ENCODE assay signal across 9 cellular contexts in genomic region chr12:50050410-50051280, GRCh38. TPM values are rescaled to one million over a fixed set of nuclear protein-coding genes. Genes with fewer than 3 reads are reported as not detected.
DNase-seq lines count a peak whose midpoint lies in the region; ATAC-seq, FAIRE-seq and TF ChIP-seq lines count a peak whose summit lies in the region.
"Had no signal": no experiment of that assay in that cellular context is flagged by ENCODE, and none has a peak within 500 bp of the region (broad histone marks: within the 10 kb centered on the region; RNA-seq: fewer than 3 reads in every experiment).

No MANE protein-coding gene starts in this region.

- H3K4me3 ChIP-seq in bronchial epithelial cell (ENCODE audit: low read depth, low read length) (peak overlapping the region; percentile 32), MM.1S (ENCODE audit: low read length) (no peak overlapping the region)
- H3K4me3 ChIP-seq: BLaER1 had no signal

- H3K4me1 Mint-ChIP-seq in type B pancreatic cell (ENCODE audit: unreplicated experiment) = peaks cover 11% of the 10 kb centered on the region

- H3K9ac ChIP-seq in MM.1S (ENCODE audit: low read length) = no peak overlapping the region
- H3K9ac ChIP-seq: BLaER1 had no signal

- peak overlapping the region; percentile 80 for H3K4me3 Mint-ChIP-seq in type B pancreatic cell

- no peaks in the 10 kb centered on the region for H3K9me2 ChIP-seq in MM.1S (replicated peaks; ENCODE audit: insufficient read depth, low read length)

- H3K79me2 ChIP-seq in MM.1S (ENCODE audit: low read length) = no peaks in the 10 kb centered on the region

- H3K36me3 Mint-ChIP-seq in type B pancreatic cell = no peaks in the 10 kb centered on the region
- no peaks in the 10 kb centered on the region for H3K36me3 Mint-ChIP-seq in activated naive CD4-positive, alpha-beta T cell treated with anti-CD3 and anti-CD28 coated beads, Interleukin-2, amount 50 U/mL, for 72 hours

- no peaks in the 10 kb centered on the region for H3K9me3 ChIP-seq in MM.1S (replicated peaks; ENCODE audit: insufficient read depth, low read length)
- H3K9me3 ChIP-seq: BLaER1 had no signal

- no peak overlapping the region for H3K27ac Mint-ChIP-seq in type B pancreatic cell
- no peak overlapping the region for H3K27ac Mint-ChIP-seq in activated naive CD4-positive, alpha-beta T cell treated with anti-CD3 and anti-CD28 coated beads, Interleukin-2, amount 50 U/mL, for 72 hours

- H4K20me1 ChIP-seq in MM.1S (ENCODE audit: insufficient read depth, low read length) = no peaks in the 10 kb centered on the region
- H4K20me1 ChIP-seq: BLaER1 had no signal

- peaks cover 6% of the 10 kb centered on the region; the same call in 1 of the 2 replicates for H3K4me1 ChIP-seq in MM.1S (ENCODE audit: low read length)
- H3K4me1 ChIP-seq: BLaER1 had no signal

- no peaks in the 10 kb centered on the region for H3K36me3 ChIP-seq in bronchial epithelial cell (ENCODE audit: control insufficient read depth, insufficient read depth, low read length)
- H3K36me3 ChIP-seq in MM.1S (replicated peaks; ENCODE audit: insufficient read depth, low read length) = no peaks in the 10 kb centered on the region
- H3K36me3 ChIP-seq: BLaER1 had no signal

- no peak for FAIRE-seq in bronchial epithelial cell (lab: Jason Lieb, UNC)

- TF ChIP-seq CTCF in bronchial epithelial cell (IDR thresholded peaks at IDR 0.05; ENCODE audit: insufficient read depth, low read length, severe bottlenecking) (no peak), type B pancreatic cell (conservative IDR thresholded peaks at IDR 0.05) (no peak), MM.1S (IDR thresholded peaks at IDR 0.05; ENCODE audit: low read length) (no peak)

- ATAC-seq in left lobe of liver = peak; percentile 74
- no peak for ATAC-seq in activated naive CD4-positive, alpha-beta T cell treated with anti-CD3 and anti-CD28 coated beads, Interleukin-2, amount 50 U/mL, for 72 hours

- peaks cover 2% of the 10 kb centered on the region for H3K27me3 ChIP-seq in bronchial epithelial cell (ENCODE audit: control insufficient read depth, insufficient read depth, low read length)
- H3K27me3 ChIP-seq in MM.1S (replicated peaks; ENCODE audit: insufficient read depth, low read length) = peaks cover 33% of the 10 kb centered on the region

- H3K4me2 ChIP-seq in MM.1S (ENCODE audit: low read depth, low read length) = no peak overlapping the region
- H3K4me2 ChIP-seq: BLaER1 had no signal

- H3K27ac ChIP-seq in MM.1S (ENCODE audit: low read length) = no peak overlapping the region
- H3K27ac ChIP-seq: BLaER1 had no signal

- H3F3A ChIP-seq in MM.1S (ENCODE audit: insufficient read depth, low read length) = no peaks in the 10 kb centered on the region

- DNase-seq in NCI-H2107 treated with DMSO at 0.1 percent for 48 hours (lab: John Stamatoyannopoulos, UW; ENCODE audit: unreplicated experiment) = peak; percentile 29
- no peak for DNase-seq in NCI-H2107 (lab: John Stamatoyannopoulos, UW)
- DNase-seq in bronchial epithelial cell (ENCODE audit: low read depth) = peak; percentile 33
- peak; percentile 55 for DNase-seq in left lobe of liver (ENCODE audit: low spot score)
- no peak for DNase-seq in type B pancreatic cell (ENCODE audit: extremely low spot score, unreplicated experiment)
- no peak for DNase-seq in MM.1S
- no peak for DNase-seq in activated effector memory CD4-positive, alpha-beta T cell treated with Interleukin-2 at 50 U/mL for 16 hours
- no peak for DNase-seq in activated naive CD4-positive, alpha-beta T cell treated with anti-CD3 and anti-CD28 coated beads, Interleukin-2, amount 50 U/mL, for 72 hours (ENCODE audit: low spot score in 2 of 2)

- no peak overlapping the region for H2AFZ ChIP-seq in MM.1S (ENCODE audit: low read length)

- H3K27me3 Mint-ChIP-seq in type B pancreatic cell = peaks cover 55% of the 10 kb centered on the region

- H3K9me3 Mint-ChIP-seq in type B pancreatic cell = no peaks in the 10 kb centered on the region
- H3K9me3 Mint-ChIP-seq in activated naive CD4-positive, alpha-beta T cell treated with anti-CD3 and anti-CD28 coated beads, Interleukin-2, amount 50 U/mL, for 72 hours = no peaks in the 10 kb centered on the region

RNA-seq across cellular contexts. Expression of gene ASIC1, which starts 6.8 kb away (rescaled TPM):
- total RNA-seq in bronchial epithelial cell (1.3 and 1.4 TPM in 2 replicates), left lobe of liver (0.28 TPM), type B pancreatic cell (ENCODE audit: low replicate concordance) (5.5 and 18.1 TPM in 2 replicates)
- 10 to 100 TPM in 1 of 2 donors, 1 to 10 TPM in 1; 2.8 to 11.7 TPM for total RNA-seq in activated naive CD4-positive, alpha-beta T cell treated with anti-CD3 and anti-CD28 coated beads, Interleukin-2, amount 50 U/mL, for 72 hours

RNA-seq across cellular contexts. Expression of gene RACGAP1, which starts 25.4 kb away (rescaled TPM):
- total RNA-seq in bronchial epithelial cell (9.6 and 11.3 TPM in 2 replicates), left lobe of liver (3.9 TPM), type B pancreatic cell (ENCODE audit: low replicate concordance) (32.4 and 70.6 TPM in 2 replicates)
- total RNA-seq in activated naive CD4-positive, alpha-beta T cell treated with anti-CD3 and anti-CD28 coated beads, Interleukin-2, amount 50 U/mL, for 72 hours = 100 to 1,000 TPM; 109 to 195 TPM

RNA-seq across cellular contexts. Expression of gene SMARCD1, which starts 34.5 kb away (rescaled TPM):
- total RNA-seq in bronchial epithelial cell (24.2 and 27.9 TPM in 2 replicates), left lobe of liver (18.6 TPM), type B pancreatic cell (ENCODE audit: low replicate concordance) (55.0 and 100 TPM in 2 replicates)
- 10 to 100 TPM; 33.8 to 51.2 TPM for total RNA-seq in activated naive CD4-positive, alpha-beta T cell treated with anti-CD3 and anti-CD28 coated beads, Interleukin-2, amount 50 U/mL, for 72 hours

RNA-seq across cellular contexts. Expression of gene GPD1, which starts 53.2 kb away (rescaled TPM):
- total RNA-seq in bronchial epithelial cell (0.26 and 0.53 TPM in 2 replicates), left lobe of liver (129 TPM), type B pancreatic cell (ENCODE audit: low replicate concordance) (9.0 and 12.5 TPM in 2 replicates)
- total RNA-seq in activated naive CD4-positive, alpha-beta T cell treated with anti-CD3 and anti-CD28 coated beads, Interleukin-2, amount 50 U/mL, for 72 hours = under 1 TPM; 0.35 to 0.46 TPM

Comparison
In these comparisons a context has a peak if more than half of its experiments do, and no peak if none do; other contexts are left out.
1. DNase-seq: peak in NCI-H2107 treated with DMSO at 0.1 percent for 48 hours (single experiment), bronchial epithelial cell (single experiment) and left lobe of liver (single experiment); none in NCI-H2107 (single experiment), type B pancreatic cell (single experiment), MM.1S (single experiment), activated effector memory CD4-positive, alpha-beta T cell treated with Interleukin-2 at 50 U/mL for 16 hours (single experiment) and activated naive CD4-positive, alpha-beta T cell treated with anti-CD3 and anti-CD28 coated beads, Interleukin-2, amount 50 U/mL, for 72 hours (0 of 2).